19 cellular contexts compared by ENCODE assay signal in the genomic region with DNA sequence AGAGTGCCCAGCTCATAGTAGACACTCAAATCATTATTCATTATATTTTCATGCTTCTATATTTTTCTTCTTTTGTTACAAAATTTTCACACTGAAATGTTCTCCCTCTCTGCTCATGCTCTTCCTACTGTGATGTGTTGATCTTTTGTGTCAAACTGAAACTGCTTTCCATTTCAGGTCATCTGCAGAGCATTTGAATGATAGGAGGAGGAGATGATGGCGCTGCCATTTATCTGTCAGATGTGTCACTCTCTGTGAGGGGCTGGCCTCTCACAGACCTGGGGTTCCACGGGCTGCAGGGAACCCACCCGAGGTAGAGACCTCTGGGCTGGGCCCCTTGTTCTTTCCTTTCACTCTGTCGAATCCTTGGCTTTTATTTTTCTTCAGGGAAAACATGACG. TPM values are rescaled to one million over a fixed set of nuclear protein-coding genes. Genes with fewer than 3 reads are reported as not detected.
DNase-seq lines count a peak whose midpoint lies in the region; ATAC-seq and TF ChIP-seq lines count a peak whose summit lies in the region.
"Had no signal": no experiment of that assay in that cellular context is flagged by ENCODE, and none has a peak within 500 bp of the region (broad histone marks: within the 10 kb centered on the region; RNA-seq: fewer than 3 reads in every experiment).

No MANE protein-coding gene starts in this region.

- no peaks in the 10 kb centered on the region for H3K9me3 ChIP-seq in suprapubic skin

- H3K27me3 ChIP-seq in suprapubic skin, result no peaks in the 10 kb centered on the region

- peak overlapping the region; percentile 59 for H3K4me3 Mint-ChIP-seq in nephron progenitor cell
- H3K4me3 Mint-ChIP-seq: activated naive CD4-positive, alpha-beta T cell treated with anti-CD3 and anti-CD28 coated beads, Interleukin-2, amount 10 ng/mL, durations not matched to agents 7 days and 5 days; CD4-positive, alpha-beta T cell had no signal

- H3K9me3 Mint-ChIP-seq in nephron progenitor cell, result no peaks in the 10 kb centered on the region
- H3K9me3 Mint-ChIP-seq: activated naive CD4-positive, alpha-beta T cell treated with anti-CD3 and anti-CD28 coated beads, Interleukin-2, amount 10 ng/mL, durations not matched to agents 7 days and 5 days; CD4-positive, alpha-beta T cell had no signal

- no peak for TF ChIP-seq EP300 in suprapubic skin (IDR thresholded peaks at IDR 0.05)

- peaks cover 1% of the 10 kb centered on the region for H3K36me3 Mint-ChIP-seq in nephron progenitor cell (ENCODE audit: low read depth)
- H3K36me3 Mint-ChIP-seq: activated naive CD4-positive, alpha-beta T cell treated with anti-CD3 and anti-CD28 coated beads, Interleukin-2, amount 10 ng/mL, durations not matched to agents 7 days and 5 days had no signal

- ATAC-seq in GM21786 (IDR thresholded peaks at IDR 0.05; ENCODE audit: unreplicated experiment), result peak; percentile 41

- H3K4me1 Mint-ChIP-seq in nephron progenitor cell, result peaks cover 40% of the 10 kb centered on the region
- H3K4me1 Mint-ChIP-seq: activated naive CD4-positive, alpha-beta T cell treated with anti-CD3 and anti-CD28 coated beads, Interleukin-2, amount 10 ng/mL, durations not matched to agents 7 days and 5 days had no signal

- WGBS in suprapubic skin, result 47% methylated on average over 5 of the region's 5 CpGs

- peaks cover 5% of the 10 kb centered on the region for H3K4me1 ChIP-seq in suprapubic skin
- H3K4me1 ChIP-seq: parathyroid adenoma had no signal

- H3K27ac Mint-ChIP-seq in nephron progenitor cell, result peak overlapping the region; percentile 60
- H3K27ac Mint-ChIP-seq: activated naive CD4-positive, alpha-beta T cell treated with anti-CD3 and anti-CD28 coated beads, Interleukin-2, amount 10 ng/mL, durations not matched to agents 7 days and 5 days; CD4-positive, alpha-beta T cell had no signal

- DNase-seq in NAMALWA (ENCODE audit: low spot score) (peak; percentile 62), nephron progenitor cell (no peak), retina (no peak), suprapubic skin (ENCODE audit: low spot score in 2 of 2) (no peak), substantia nigra (lab: John Stamatoyannopoulos, UW) (no peak)
- DNase-seq in activated CD4-positive, CD25-positive, alpha-beta regulatory T cell (lab: John Stamatoyannopoulos, UW), result no peak
- DNase-seq: activated naive CD4-positive, alpha-beta T cell treated with anti-CD3 and anti-CD28 coated beads, Interleukin-2, amount 10 ng/mL, durations not matched to agents 7 days and 5 days; CD4-positive, alpha-beta T cell; central memory CD4-positive, alpha-beta T cell; HCEC 1CT; hippocampal formation; NCI-H2171 treated with DMSO at 0.1 percent for 48 hours; stimulated activated CD4-positive, alpha-beta T cell treated with anti-CD3 and anti-CD28 coated beads, Interleukin-2, amount 100 ng/mL, for 48 hours; stimulated activated naive CD4-positive, alpha-beta T cell treated with Interleukin-2 at 50 U/mL for 16 hours; T1000 had no signal

- TF ChIP-seq CTCF in nephron progenitor cell (IDR thresholded peaks at IDR 0.05) (no peak), suprapubic skin (IDR thresholded peaks at IDR 0.05) (no peak)

- H3K36me3 ChIP-seq in suprapubic skin, result no peaks in the 10 kb centered on the region

- H3K4me3 ChIP-seq in GM08714 (ENCODE audit: low read length) (peak overlapping the region; percentile 4; the same call in 1 of the 2 replicates), suprapubic skin (no peak overlapping the region)

- no peak overlapping the region for H3K27ac ChIP-seq in suprapubic skin
- no peak overlapping the region for H3K27ac ChIP-seq in substantia nigra (ENCODE audit: low read depth, low read length, poor library complexity, severe bottlenecking)
- H3K27ac ChIP-seq: epithelial cell of prostate, parathyroid adenoma had no signal

- no peak for TF ChIP-seq POLR2A in suprapubic skin (IDR thresholded peaks at IDR 0.05)

- H3K27me3 Mint-ChIP-seq in nephron progenitor cell (ENCODE audit: low read depth, poor library complexity), result no peaks in the 10 kb centered on the region
- H3K27me3 Mint-ChIP-seq: CD4-positive, alpha-beta T cell had no signal

RNA-seq across cellular contexts. Expression of gene OR10A6, which starts 41.1 kb away (rescaled TPM):
- total RNA-seq in suprapubic skin, result under 1 TPM in 1 of 4 donors, not detected in 3; 0.08 TPM
- total RNA-seq: CD4-positive, alpha-beta T cell had no signal

RNA-seq across cellular contexts. Expression of gene OR10A3, which starts 51.5 kb away (rescaled TPM):
- total RNA-seq in suprapubic skin, result not detected
- total RNA-seq: CD4-positive, alpha-beta T cell had no signal

RNA-seq across cellular contexts. Expression of gene OR5P3, which starts 59.3 kb away (rescaled TPM):
- total RNA-seq in suprapubic skin, result 10 to 100 TPM in 1 of 4 donors, 1 to 10 TPM in 3; 2.3 to 19.2 (median 3.7) TPM
- total RNA-seq: CD4-positive, alpha-beta T cell had no signal
